In the genomic region with DNA sequence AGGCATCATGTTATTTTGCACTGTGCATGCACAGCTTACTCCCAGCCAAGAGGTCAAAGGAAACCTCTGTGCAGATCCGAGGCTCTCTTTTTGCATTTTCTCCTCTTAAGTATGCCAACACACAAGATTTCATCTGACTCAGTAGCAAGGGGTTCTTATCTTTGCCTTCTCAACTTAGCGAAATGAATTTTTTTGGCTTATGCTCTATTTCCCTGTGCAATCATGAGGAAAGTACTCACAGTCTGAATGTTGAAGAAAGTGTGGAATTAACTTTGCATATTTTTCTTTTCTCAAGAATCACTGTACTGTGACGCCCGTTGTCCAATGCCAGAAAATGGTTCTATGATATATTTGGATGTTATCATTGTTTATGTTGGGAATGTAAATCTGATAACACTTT, we compare ENCODE assay signal across 29 cellular contexts.
"Had no signal": no experiment of that assay in that cellular context is flagged by ENCODE, and none has a peak within 500 bp of the region (broad histone marks: within the 10 kb centered on the region; RNA-seq: fewer than 3 reads in every experiment).

No MANE protein-coding gene starts in this region.

- H3K4me3 Mint-ChIP-seq: immature natural killer cell; naive thymus-derived CD8-positive, alpha-beta T cell; nephron progenitor cell; neural progenitor cell; stimulated activated memory B cell treated with anti-CD40 and anti-IgM and Interleukin-4, amounts not matched to agents 10 μg/mL and 1 μg/mL and 100 μg/mL, for 72 hours; stimulated activated naive CD8-positive, alpha-beta T cell treated with anti-CD3 and anti-CD28 coated beads, Interleukin-15, amount 100 ng/mL, for 72 hours had no signal

- H2AFZ ChIP-seq: neural progenitor cell, parathyroid adenoma had no signal

- H3K9ac ChIP-seq: neural progenitor cell, parathyroid adenoma had no signal

- H3K27ac ChIP-seq: left lung, lower lobe of right lung, neural progenitor cell, neutrophil, parathyroid adenoma, psoas muscle, right atrium auricular region, right lobe of liver, tibial nerve, upper lobe of left lung, vagina had no signal

- H3K4me1 Mint-ChIP-seq: immature natural killer cell; naive thymus-derived CD8-positive, alpha-beta T cell; nephron progenitor cell; neural progenitor cell; stimulated activated memory B cell treated with anti-CD40 and anti-IgM and Interleukin-4, amounts not matched to agents 10 μg/mL and 1 μg/mL and 100 μg/mL, for 72 hours; stimulated activated naive CD8-positive, alpha-beta T cell treated with anti-CD3 and anti-CD28 coated beads, Interleukin-15, amount 100 ng/mL, for 72 hours had no signal

- H3K9me3 ChIP-seq: left lung, lower lobe of right lung, neutrophil, psoas muscle, right atrium auricular region, right lobe of liver, tibial nerve, upper lobe of left lung, vagina had no signal

- H3K4me1 ChIP-seq: left lung, lower lobe of right lung, parathyroid adenoma, psoas muscle, right atrium auricular region, tibial nerve, upper lobe of left lung, vagina had no signal

- H3K36me3 Mint-ChIP-seq: immature natural killer cell; neural progenitor cell; stimulated activated memory B cell treated with anti-CD40 and anti-IgM and Interleukin-4, amounts not matched to agents 10 μg/mL and 1 μg/mL and 100 μg/mL, for 72 hours had no signal

- H3K27me3 Mint-ChIP-seq: naive thymus-derived CD8-positive, alpha-beta T cell; stimulated activated memory B cell treated with anti-CD40 and anti-IgM and Interleukin-4, amounts not matched to agents 10 μg/mL and 1 μg/mL and 100 μg/mL, for 72 hours; stimulated activated naive CD8-positive, alpha-beta T cell treated with anti-CD3 and anti-CD28 coated beads, Interleukin-15, amount 100 ng/mL, for 72 hours had no signal

- H3K27ac Mint-ChIP-seq: immature natural killer cell; naive thymus-derived CD8-positive, alpha-beta T cell; nephron progenitor cell; neural progenitor cell; stimulated activated memory B cell treated with anti-CD40 and anti-IgM and Interleukin-4, amounts not matched to agents 10 μg/mL and 1 μg/mL and 100 μg/mL, for 72 hours; stimulated activated naive CD8-positive, alpha-beta T cell treated with anti-CD3 and anti-CD28 coated beads, Interleukin-15, amount 100 ng/mL, for 72 hours had no signal

- DNase-seq: hypothalamus; immature natural killer cell; islet precursor cell; left colon; left lung; lower lobe of right lung; mammary epithelial cell; mesenchymal stem cell; naive thymus-derived CD8-positive, alpha-beta T cell; nephron progenitor cell; occipital lobe; psoas muscle; right lobe of liver; stimulated activated CD4-positive, alpha-beta T cell treated with anti-CD3 and anti-CD28 coated beads, Interleukin-1b, Interleukin-23, amount 100 ng/mL, for 48 hours; stimulated activated CD4-positive, alpha-beta T cell treated with anti-CD3 and anti-CD28 coated beads, Interleukin-2, amount 100 ng/mL, for 48 hours; stimulated activated CD4-positive, alpha-beta T cell treated with anti-CD3 and anti-CD28 coated beads, Interleukin-4, amount 100 ng/mL, for 4 hours; stimulated activated CD8-positive, alpha-beta memory T cell treated with anti-CD3 and anti-CD28 coated beads, Interleukin-4, amount 100 ng/mL, for 48 hours; stimulated activated naive CD4-positive, alpha-beta T cell treated with Interleukin-2 at 50 U/mL for 16 hours; stimulated activated naive CD8-positive, alpha-beta T cell treated with anti-CD3 and anti-CD28 coated beads, Interleukin-15, amount 100 ng/mL, for 72 hours; substantia nigra; upper lobe of left lung had no signal

- H3K9me3 Mint-ChIP-seq: neural progenitor cell; stimulated activated memory B cell treated with anti-CD40 and anti-IgM and Interleukin-4, amounts not matched to agents 10 μg/mL and 1 μg/mL and 100 μg/mL, for 72 hours; stimulated activated naive CD8-positive, alpha-beta T cell treated with anti-CD3 and anti-CD28 coated beads, Interleukin-15, amount 100 ng/mL, for 72 hours had no signal

- H3K27me3 ChIP-seq: left lung, neural progenitor cell, neutrophil, right atrium auricular region, right lobe of liver, tibial nerve, upper lobe of left lung, vagina had no signal

- H3K4me3 ChIP-seq: left lung, lower lobe of right lung, neural progenitor cell, psoas muscle, right atrium auricular region, right lobe of liver, smooth muscle cell, tibial nerve, upper lobe of left lung, vagina had no signal

- H3K79me2 ChIP-seq: parathyroid adenoma had no signal

- H3K36me3 ChIP-seq: left lung, lower lobe of right lung, neural progenitor cell, neutrophil, right atrium auricular region, right lobe of liver, tibial nerve, upper lobe of left lung, vagina had no signal

- H3K4me2 ChIP-seq: neural progenitor cell, smooth muscle cell had no signal
